In the genomic region with DNA sequence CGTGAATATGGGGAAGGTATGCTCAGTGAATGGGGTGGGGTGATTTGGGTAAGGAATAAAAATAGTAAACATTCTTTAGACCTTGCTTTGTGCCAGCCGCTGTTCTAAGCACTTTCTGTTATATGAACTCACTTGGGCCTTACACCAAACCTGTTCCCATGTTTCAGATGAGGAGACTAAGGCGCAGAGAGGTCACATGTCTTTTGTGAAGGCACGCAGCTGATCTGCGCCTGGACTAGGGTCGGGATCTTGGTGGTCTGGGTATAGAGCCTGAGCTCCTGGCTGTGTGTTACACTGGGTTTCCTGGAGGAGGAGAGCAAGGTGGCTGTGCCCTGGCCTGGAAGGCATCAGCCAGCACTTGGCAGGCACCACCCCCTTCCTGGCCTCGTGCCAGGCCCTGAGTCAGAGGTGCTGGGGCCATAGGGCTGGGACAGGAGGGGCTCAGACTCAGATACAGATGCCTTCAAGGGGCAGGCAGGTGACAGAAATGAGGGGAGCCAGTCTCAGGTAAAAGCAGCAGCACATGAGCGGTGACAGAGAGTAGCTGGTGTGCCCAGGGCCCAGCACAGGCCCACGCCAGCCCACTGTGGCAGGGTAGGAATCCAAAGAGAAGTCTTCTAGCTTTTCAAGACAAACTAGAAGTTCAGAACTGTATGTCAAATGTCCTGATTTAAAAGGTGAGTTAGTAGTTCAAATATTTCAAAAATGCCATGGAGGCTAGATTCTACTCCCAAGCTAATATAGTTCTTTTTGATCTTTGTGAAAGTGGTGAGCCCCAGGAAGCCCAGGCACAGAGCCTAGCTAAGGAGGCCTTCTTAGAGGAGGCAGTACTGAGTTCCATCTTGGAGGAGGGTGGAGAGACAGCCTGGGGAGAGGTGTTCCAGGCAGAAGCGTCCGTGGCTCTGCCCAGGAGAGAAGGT, we compare ENCODE assay signal across 1 cellular context.
TF ChIP-seq lines count a peak whose summit lies in the region.

No MANE protein-coding gene starts in this region.

TF ChIP-seq in K562, 482 proteins besides CTCF, POLR2A, EP300 and RAD21 (continued from another document):
- TF ChIP-seq, protein P1, sequence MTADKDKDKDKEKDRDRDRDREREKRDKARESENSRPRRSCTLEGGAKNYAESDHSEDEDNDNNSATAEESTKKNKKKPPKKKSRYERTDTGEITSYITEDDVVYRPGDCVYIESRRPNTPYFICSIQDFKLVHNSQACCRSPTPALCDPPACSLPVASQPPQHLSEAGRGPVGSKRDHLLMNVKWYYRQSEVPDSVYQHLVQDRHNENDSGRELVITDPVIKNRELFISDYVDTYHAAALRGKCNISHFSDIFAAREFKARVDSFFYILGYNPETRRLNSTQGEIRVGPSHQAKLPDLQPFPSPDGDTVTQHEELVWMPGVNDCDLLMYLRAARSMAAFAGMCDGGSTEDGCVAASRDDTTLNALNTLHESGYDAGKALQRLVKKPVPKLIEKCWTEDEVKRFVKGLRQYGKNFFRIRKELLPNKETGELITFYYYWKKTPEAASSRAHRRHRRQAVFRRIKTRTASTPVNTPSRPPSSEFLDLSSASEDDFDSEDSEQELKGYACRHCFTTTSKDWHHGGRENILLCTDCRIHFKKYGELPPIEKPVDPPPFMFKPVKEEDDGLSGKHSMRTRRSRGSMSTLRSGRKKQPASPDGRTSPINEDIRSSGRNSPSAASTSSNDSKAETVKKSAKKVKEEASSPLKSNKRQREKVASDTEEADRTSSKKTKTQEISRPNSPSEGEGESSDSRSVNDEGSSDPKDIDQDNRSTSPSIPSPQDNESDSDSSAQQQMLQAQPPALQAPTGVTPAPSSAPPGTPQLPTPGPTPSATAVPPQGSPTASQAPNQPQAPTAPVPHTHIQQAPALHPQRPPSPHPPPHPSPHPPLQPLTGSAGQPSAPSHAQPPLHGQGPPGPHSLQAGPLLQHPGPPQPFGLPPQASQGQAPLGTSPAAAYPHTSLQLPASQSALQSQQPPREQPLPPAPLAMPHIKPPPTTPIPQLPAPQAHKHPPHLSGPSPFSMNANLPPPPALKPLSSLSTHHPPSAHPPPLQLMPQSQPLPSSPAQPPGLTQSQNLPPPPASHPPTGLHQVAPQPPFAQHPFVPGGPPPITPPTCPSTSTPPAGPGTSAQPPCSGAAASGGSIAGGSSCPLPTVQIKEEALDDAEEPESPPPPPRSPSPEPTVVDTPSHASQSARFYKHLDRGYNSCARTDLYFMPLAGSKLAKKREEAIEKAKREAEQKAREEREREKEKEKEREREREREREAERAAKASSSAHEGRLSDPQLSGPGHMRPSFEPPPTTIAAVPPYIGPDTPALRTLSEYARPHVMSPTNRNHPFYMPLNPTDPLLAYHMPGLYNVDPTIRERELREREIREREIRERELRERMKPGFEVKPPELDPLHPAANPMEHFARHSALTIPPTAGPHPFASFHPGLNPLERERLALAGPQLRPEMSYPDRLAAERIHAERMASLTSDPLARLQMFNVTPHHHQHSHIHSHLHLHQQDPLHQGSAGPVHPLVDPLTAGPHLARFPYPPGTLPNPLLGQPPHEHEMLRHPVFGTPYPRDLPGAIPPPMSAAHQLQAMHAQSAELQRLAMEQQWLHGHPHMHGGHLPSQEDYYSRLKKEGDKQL (CRISPR knock-in tag; IDR thresholded peaks at IDR 0.05; ENCODE audit: borderline replicate concordance): no peak
- TF ChIP-seq SMARCA5 (IDR thresholded peaks at IDR 0.05) (no peak), ILK (tag; IDR thresholded peaks at IDR 0.05; ENCODE audit: borderline replicate concordance, low read depth) (no peak), FOSL1 (tag; conservative IDR thresholded peaks at IDR 0.05) (peak; percentile 57), ZNF668 (CRISPR knock-in tag; IDR thresholded peaks at IDR 0.05) (no peak), MED1 (CRISPR knock-in tag; IDR thresholded peaks at IDR 0.05; ENCODE audit: borderline replicate concordance) (no peak), HOXB6 (CRISPR knock-in tag; IDR thresholded peaks at IDR 0.05; ENCODE audit: borderline replicate concordance) (no peak), MTA3 (IDR thresholded peaks at IDR 0.05; ENCODE audit: borderline replicate concordance) (no peak), ETV6 (IDR thresholded peaks at IDR 0.05; ENCODE audit: borderline replicate concordance in 1 of 2, low read depth in 2 of 2, low read length in 1 of 2) (no peak), ETV6 (CRISPR knock-in tag; IDR thresholded peaks at IDR 0.05; ENCODE audit: borderline replicate concordance) (no peak), JUND (IDR thresholded peaks at IDR 0.05; ENCODE audit: borderline replicate concordance, low read depth, low read length) (peak; percentile 78), JUND (tag; IDR thresholded peaks at IDR 0.05; ENCODE audit: borderline replicate concordance, low read depth, low read length) (peak; percentile 57; the same call in 1 of the 3 replicates), LEF1 (IDR thresholded peaks at IDR 0.05) (no peak), PTTG1 (tag; IDR thresholded peaks at IDR 0.05; ENCODE audit: low read depth) (no peak), ZNF436 (CRISPR knock-in tag; IDR thresholded peaks at IDR 0.05) (no peak), HCFC1 (IDR thresholded peaks at IDR 0.05; ENCODE audit: low read depth, low read length) (no peak), ZNF232 (CRISPR knock-in tag; IDR thresholded peaks at IDR 0.05) (no peak)
- TF ChIP-seq, protein P2, sequence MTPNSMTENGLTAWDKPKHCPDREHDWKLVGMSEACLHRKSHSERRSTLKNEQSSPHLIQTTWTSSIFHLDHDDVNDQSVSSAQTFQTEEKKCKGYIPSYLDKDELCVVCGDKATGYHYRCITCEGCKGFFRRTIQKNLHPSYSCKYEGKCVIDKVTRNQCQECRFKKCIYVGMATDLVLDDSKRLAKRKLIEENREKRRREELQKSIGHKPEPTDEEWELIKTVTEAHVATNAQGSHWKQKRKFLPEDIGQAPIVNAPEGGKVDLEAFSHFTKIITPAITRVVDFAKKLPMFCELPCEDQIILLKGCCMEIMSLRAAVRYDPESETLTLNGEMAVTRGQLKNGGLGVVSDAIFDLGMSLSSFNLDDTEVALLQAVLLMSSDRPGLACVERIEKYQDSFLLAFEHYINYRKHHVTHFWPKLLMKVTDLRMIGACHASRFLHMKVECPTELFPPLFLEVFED (CRISPR knock-in tag; conservative IDR thresholded peaks at IDR 0.05): no peak
- TF ChIP-seq, protein P3, sequence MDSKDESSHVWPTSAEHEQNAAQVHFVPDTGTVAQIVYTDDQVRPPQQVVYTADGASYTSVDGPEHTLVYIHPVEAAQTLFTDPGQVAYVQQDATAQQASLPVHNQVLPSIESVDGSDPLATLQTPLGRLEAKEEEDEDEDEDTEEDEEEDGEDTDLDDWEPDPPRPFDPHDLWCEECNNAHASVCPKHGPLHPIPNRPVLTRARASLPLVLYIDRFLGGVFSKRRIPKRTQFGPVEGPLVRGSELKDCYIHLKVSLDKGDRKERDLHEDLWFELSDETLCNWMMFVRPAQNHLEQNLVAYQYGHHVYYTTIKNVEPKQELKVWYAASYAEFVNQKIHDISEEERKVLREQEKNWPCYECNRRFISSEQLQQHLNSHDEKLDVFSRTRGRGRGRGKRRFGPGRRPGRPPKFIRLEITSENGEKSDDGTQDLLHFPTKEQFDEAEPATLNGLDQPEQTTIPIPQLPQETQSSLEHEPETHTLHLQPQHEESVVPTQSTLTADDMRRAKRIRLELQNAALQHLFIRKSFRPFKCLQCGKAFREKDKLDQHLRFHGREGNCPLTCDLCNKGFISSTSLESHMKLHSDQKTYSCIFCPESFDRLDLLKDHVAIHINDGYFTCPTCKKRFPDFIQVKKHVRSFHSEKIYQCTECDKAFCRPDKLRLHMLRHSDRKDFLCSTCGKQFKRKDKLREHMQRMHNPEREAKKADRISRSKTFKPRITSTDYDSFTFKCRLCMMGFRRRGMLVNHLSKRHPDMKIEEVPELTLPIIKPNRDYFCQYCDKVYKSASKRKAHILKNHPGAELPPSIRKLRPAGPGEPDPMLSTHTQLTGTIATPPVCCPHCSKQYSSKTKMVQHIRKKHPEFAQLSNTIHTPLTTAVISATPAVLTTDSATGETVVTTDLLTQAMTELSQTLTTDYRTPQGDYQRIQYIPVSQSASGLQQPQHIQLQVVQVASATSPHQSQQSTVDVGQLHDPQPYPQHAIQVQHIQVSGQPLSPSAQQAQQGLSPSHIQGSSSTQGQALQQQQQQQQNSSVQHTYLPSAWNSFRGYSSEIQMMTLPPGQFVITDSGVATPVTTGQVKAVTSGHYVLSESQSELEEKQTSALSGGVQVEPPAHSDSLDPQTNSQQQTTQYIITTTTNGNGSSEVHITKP (IDR thresholded peaks at IDR 0.05; ENCODE audit: partially characterized antibody): no peak
- TF ChIP-seq, protein P4, sequence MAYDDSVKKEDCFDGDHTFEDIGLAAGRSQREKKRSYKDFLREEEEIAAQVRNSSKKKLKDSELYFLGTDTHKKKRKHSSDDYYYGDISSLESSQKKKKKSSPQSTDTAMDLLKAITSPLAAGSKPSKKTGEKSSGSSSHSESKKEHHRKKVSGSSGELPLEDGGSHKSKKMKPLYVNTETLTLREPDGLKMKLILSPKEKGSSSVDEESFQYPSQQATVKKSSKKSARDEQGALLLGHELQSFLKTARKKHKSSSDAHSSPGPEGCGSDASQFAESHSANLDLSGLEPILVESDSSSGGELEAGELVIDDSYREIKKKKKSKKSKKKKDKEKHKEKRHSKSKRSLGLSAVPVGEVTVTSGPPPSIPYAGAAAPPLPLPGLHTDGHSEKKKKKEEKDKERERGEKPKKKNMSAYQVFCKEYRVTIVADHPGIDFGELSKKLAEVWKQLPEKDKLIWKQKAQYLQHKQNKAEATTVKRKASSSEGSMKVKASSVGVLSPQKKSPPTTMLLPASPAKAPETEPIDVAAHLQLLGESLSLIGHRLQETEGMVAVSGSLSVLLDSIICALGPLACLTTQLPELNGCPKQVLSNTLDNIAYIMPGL (CRISPR knock-in tag; IDR thresholded peaks at IDR 0.05): no peak
- TF ChIP-seq, protein P5, sequence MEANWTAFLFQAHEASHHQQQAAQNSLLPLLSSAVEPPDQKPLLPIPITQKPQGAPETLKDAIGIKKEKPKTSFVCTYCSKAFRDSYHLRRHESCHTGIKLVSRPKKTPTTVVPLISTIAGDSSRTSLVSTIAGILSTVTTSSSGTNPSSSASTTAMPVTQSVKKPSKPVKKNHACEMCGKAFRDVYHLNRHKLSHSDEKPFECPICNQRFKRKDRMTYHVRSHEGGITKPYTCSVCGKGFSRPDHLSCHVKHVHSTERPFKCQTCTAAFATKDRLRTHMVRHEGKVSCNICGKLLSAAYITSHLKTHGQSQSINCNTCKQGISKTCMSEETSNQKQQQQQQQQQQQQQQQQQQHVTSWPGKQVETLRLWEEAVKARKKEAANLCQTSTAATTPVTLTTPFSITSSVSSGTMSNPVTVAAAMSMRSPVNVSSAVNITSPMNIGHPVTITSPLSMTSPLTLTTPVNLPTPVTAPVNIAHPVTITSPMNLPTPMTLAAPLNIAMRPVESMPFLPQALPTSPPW (CRISPR knock-in tag; IDR thresholded peaks at IDR 0.05): peak; percentile 20; the same call in 1 of the 2 replicates
